Comparison of ENCODE assay signal across 1 cellular context in the genomic region with DNA sequence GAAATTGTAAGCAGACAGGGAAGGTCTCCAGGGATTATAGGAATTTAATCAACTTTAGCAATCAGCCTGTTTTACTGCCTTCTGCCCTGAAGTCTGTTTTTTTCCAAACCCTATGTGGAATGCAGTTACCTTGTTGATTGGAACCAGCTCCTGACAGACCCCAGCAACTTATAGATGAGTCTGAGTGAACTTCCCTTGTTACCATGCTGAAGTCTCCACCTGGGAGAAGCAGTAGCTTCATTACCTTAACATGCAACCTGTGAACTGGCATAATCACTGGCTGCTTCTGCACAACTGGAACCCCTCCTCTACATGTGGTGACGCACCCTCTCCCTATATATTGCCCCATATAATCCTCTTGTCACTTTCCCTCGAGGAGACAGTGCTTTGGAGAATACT.
TF ChIP-seq lines count a peak whose summit lies in the region.

No MANE protein-coding gene starts in this region.

TF ChIP-seq in GM23338, 12 proteins besides CTCF, POLR2A, EP300 and RAD21 (continued from another document):
- TF ChIP-seq, protein P1, sequence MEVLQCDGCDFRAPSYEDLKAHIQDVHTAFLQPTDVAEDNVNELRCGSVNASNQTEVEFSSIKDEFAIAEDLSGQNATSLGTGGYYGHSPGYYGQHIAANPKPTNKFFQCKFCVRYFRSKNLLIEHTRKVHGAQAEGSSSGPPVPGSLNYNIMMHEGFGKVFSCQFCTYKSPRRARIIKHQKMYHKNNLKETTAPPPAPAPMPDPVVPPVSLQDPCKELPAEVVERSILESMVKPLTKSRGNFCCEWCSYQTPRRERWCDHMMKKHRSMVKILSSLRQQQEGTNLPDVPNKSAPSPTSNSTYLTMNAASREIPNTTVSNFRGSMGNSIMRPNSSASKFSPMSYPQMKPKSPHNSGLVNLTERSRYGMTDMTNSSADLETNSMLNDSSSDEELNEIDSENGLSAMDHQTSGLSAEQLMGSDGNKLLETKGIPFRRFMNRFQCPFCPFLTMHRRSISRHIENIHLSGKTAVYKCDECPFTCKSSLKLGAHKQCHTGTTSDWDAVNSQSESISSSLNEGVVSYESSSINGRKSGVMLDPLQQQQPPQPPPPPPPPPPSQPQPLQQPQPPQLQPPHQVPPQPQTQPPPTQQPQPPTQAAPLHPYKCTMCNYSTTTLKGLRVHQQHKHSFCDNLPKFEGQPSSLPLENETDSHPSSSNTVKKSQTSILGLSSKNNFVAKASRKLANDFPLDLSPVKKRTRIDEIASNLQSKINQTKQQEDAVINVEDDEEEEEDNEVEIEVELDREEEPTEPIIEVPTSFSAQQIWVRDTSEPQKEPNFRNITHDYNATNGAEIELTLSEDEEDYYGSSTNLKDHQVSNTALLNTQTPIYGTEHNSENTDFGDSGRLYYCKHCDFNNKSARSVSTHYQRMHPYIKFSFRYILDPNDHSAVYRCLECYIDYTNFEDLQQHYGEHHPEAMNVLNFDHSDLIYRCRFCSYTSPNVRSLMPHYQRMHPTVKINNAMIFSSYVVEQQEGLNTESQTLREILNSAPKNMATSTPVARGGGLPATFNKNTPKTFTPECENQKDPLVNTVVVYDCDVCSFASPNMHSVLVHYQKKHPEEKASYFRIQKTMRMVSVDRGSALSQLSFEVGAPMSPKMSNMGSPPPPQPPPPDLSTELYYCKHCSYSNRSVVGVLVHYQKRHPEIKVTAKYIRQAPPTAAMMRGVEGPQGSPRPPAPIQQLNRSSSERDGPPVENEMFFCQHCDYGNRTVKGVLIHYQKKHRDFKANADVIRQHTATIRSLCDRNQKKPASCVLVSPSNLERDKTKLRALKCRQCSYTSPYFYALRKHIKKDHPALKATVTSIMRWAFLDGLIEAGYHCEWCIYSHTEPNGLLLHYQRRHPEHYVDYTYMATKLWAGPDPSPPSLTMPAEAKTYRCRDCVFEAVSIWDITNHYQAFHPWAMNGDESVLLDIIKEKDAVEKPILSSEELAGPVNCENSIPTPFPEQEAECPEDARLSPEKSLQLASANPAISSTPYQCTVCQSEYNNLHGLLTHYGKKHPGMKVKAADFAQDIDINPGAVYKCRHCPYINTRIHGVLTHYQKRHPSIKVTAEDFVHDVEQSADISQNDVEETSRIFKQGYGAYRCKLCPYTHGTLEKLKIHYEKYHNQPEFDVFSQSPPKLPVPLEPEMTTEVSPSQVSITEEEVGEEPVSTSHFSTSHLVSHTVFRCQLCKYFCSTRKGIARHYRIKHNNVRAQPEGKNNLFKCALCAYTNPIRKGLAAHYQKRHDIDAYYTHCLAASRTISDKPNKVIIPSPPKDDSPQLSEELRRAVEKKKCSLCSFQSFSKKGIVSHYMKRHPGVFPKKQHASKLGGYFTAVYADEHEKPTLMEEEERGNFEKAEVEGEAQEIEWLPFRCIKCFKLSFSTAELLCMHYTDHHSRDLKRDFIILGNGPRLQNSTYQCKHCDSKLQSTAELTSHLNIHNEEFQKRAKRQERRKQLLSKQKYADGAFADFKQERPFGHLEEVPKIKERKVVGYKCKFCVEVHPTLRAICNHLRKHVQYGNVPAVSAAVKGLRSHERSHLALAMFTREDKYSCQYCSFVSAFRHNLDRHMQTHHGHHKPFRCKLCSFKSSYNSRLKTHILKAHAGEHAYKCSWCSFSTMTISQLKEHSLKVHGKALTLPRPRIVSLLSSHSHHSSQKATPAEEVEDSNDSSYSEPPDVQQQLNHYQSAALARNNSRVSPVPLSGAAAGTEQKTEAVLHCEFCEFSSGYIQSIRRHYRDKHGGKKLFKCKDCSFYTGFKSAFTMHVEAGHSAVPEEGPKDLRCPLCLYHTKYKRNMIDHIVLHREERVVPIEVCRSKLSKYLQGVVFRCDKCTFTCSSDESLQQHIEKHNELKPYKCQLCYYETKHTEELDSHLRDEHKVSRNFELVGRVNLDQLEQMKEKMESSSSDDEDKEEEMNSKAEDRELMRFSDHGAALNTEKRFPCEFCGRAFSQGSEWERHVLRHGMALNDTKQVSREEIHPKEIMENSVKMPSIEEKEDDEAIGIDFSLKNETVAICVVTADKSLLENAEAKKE (CRISPR knock-in tag; IDR thresholded peaks at IDR 0.05): no peak
- TF ChIP-seq, protein P2, sequence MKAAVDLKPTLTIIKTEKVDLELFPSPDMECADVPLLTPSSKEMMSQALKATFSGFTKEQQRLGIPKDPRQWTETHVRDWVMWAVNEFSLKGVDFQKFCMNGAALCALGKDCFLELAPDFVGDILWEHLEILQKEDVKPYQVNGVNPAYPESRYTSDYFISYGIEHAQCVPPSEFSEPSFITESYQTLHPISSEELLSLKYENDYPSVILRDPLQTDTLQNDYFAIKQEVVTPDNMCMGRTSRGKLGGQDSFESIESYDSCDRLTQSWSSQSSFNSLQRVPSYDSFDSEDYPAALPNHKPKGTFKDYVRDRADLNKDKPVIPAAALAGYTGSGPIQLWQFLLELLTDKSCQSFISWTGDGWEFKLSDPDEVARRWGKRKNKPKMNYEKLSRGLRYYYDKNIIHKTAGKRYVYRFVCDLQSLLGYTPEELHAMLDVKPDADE (IDR thresholded peaks at IDR 0.05): no peak
- TF ChIP-seq POLR2AphosphoS5 (IDR thresholded peaks at IDR 0.05; ENCODE audit: low read depth) (no peak), JUNB (IDR thresholded peaks at IDR 0.05; ENCODE audit: unreplicated experiment) (no peak), ZNF331 (CRISPR knock-in tag; IDR thresholded peaks at IDR 0.05; ENCODE audit: low read depth) (no peak)
- TF ChIP-seq, protein P3, sequence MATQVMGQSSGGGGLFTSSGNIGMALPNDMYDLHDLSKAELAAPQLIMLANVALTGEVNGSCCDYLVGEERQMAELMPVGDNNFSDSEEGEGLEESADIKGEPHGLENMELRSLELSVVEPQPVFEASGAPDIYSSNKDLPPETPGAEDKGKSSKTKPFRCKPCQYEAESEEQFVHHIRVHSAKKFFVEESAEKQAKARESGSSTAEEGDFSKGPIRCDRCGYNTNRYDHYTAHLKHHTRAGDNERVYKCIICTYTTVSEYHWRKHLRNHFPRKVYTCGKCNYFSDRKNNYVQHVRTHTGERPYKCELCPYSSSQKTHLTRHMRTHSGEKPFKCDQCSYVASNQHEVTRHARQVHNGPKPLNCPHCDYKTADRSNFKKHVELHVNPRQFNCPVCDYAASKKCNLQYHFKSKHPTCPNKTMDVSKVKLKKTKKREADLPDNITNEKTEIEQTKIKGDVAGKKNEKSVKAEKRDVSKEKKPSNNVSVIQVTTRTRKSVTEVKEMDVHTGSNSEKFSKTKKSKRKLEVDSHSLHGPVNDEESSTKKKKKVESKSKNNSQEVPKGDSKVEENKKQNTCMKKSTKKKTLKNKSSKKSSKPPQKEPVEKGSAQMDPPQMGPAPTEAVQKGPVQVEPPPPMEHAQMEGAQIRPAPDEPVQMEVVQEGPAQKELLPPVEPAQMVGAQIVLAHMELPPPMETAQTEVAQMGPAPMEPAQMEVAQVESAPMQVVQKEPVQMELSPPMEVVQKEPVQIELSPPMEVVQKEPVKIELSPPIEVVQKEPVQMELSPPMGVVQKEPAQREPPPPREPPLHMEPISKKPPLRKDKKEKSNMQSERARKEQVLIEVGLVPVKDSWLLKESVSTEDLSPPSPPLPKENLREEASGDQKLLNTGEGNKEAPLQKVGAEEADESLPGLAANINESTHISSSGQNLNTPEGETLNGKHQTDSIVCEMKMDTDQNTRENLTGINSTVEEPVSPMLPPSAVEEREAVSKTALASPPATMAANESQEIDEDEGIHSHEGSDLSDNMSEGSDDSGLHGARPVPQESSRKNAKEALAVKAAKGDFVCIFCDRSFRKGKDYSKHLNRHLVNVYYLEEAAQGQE (IDR thresholded peaks at IDR 0.05; ENCODE audit: unreplicated experiment): no peak
TF ChIP-seq in GM23338: peak in this region for 0.
